Comparison of ENCODE assay signal across 9 cellular contexts in genomic region chr1:180230416-180230790, GRCh38. TPM values are rescaled to one million over a fixed set of nuclear protein-coding genes. Genes with fewer than 3 reads are reported as not detected.
A peak's percentile ranks its signal among the peaks of the same experiment; 100 is the strongest.
DNase-seq lines count a peak whose midpoint lies in the region; ATAC-seq, FAIRE-seq and TF ChIP-seq lines count a peak whose summit lies in the region.
"Had no signal": no experiment of that assay in that cellular context is flagged by ENCODE, and none has a peak within 500 bp of the region (broad histone marks: within the 10 kb centered on the region; RNA-seq: fewer than 3 reads in every experiment).

No MANE protein-coding gene starts in this region.

- TF ChIP-seq CTCF in heart right ventricle (IDR thresholded peaks at IDR 0.05) (no peak), kidney (IDR thresholded peaks at IDR 0.05; ENCODE audit: borderline replicate concordance, extremely low read depth, insufficient read depth) (no peak), tibial nerve (IDR thresholded peaks at IDR 0.05) (no peak)

- ATAC-seq in heart right ventricle (no peak), Right ventricle myocardium inferior (no peak)

- H3K9ac ChIP-seq in kidney (ENCODE audit: low read length in 2 of 2), result no peak overlapping the region

- H3K4me1 ChIP-seq in heart right ventricle (peaks cover 16 to 63% (median 52%) of the 10 kb centered on the region in 9 donors), kidney (ENCODE audit: control insufficient read depth in 1 of 2, insufficient read depth in 1 of 2, low read depth in 1 of 2, low read length in 2 of 2) (peaks cover 13 to 37% of the 10 kb centered on the region in 2 donors), tibial nerve (peaks cover 0 to 67% (median 48%) of the 10 kb centered on the region in 4 donors)

- TF ChIP-seq POLR2A in tibial nerve (IDR thresholded peaks at IDR 0.05), result no peak

- H3K4me3 ChIP-seq in heart right ventricle (peak overlapping the region; percentile 44 to 61 (median 58)), kidney (ENCODE audit: low read length in 2 of 2) (peak overlapping the region; percentile 39 to 55), tibial nerve (peak overlapping the region; percentile 21 to 56 (median 46))

- H3K9me3 ChIP-seq in heart right ventricle, result no peaks in the 10 kb centered on the region
- H3K9me3 ChIP-seq in kidney (ENCODE audit: control insufficient read depth in 1 of 2, low read length in 2 of 2), result no peaks in the 10 kb centered on the region
- H3K9me3 ChIP-seq in tibial nerve, result no peaks in the 10 kb centered on the region

- DNase-seq in heart right ventricle (no peak), Right ventricle myocardium inferior (ENCODE audit: missing footprints) (no peak), kidney (no peak), tibial nerve (ENCODE audit: low spot score in 2 of 2) (no peak), SHP77 (lab: John Stamatoyannopoulos, UW) (no peak), cerebellum (ENCODE audit: low spot score) (no peak), GM19238 (ENCODE audit: insufficient read length, low spot score) (no peak)
- DNase-seq in activated T-cell treated with anti-CD3 and anti-CD28 coated beads, Interleukin-2, amount 50 U/mL, for 48 hours, result peak; percentile 50 to 55

- no peak overlapping the region for H3K27ac ChIP-seq in heart right ventricle
- H3K27ac ChIP-seq in kidney (ENCODE audit: low read depth in 2 of 2, low read length in 2 of 2), result no peak overlapping the region
- H3K27ac ChIP-seq in tibial nerve, result no peak overlapping the region

- H3K27me3 ChIP-seq in heart right ventricle (peaks cover 53 to 100% (median 99%) of the 10 kb centered on the region in 7 donors), tibial nerve (peaks cover 5 to 97% of the 10 kb centered on the region in 2 donors)

- no peak for FAIRE-seq in kidney (lab: Jason Lieb, UNC)
- FAIRE-seq: GM18507 had no signal

- 1% methylated on average over 28 of the region's 28 CpGs for WGBS in heart right ventricle, 2 donors
- 0 to 1% methylated on average over 13 to 23 of the region's 28 CpGs for WGBS in tibial nerve, 2 donors

- intact Hi-C loops in heart right ventricle (cut with DNase I), result no loop called here
- intact Hi-C loops in Right ventricle myocardium inferior (cut with DNase I), result no loop called here
- intact Hi-C loops in kidney (cut with DNase I), result no loop called here

- H3K36me3 ChIP-seq in heart right ventricle, result no peaks in the 10 kb centered on the region
- H3K36me3 ChIP-seq in kidney (ENCODE audit: control insufficient read depth in 1 of 2, insufficient read depth in 2 of 2, low read length in 2 of 2), result no peaks in the 10 kb centered on the region
- no peaks in the 10 kb centered on the region for H3K36me3 ChIP-seq in tibial nerve

- no peak for TF ChIP-seq EP300 in tibial nerve (IDR thresholded peaks at IDR 0.05)

RNA-seq across cellular contexts. Expression of gene LHX4, which starts 0.3 kb away (rescaled TPM):
- total RNA-seq in heart right ventricle, result not detected
- under 1 TPM in 1 of 2 donors, not detected in 1; under 0.01 TPM for polyA plus RNA-seq in heart right ventricle
- not detected for total RNA-seq in Right ventricle myocardium inferior
- not detected for total RNA-seq in kidney
- polyA plus RNA-seq in kidney (ENCODE audit: insufficient read depth, low read depth, low replicate concordance), result 0.37 TPM
- not detected for total RNA-seq in tibial nerve
- total RNA-seq in cerebellum, result 0.91 TPM

Comparison
In these comparisons a context has a peak if more than half of its experiments do, and no peak if none do; other contexts are left out.
1. DNase-seq: peak in activated T-cell treated with anti-CD3 and anti-CD28 coated beads, Interleukin-2, amount 50 U/mL, for 48 hours (2 of 2); none in heart right ventricle (0 of 2), Right ventricle myocardium inferior (single experiment), kidney (single experiment), tibial nerve (0 of 2), SHP77 (0 of 2), cerebellum (single experiment) and GM19238 (single experiment).
2. Peak in every context shown above with its lines, with median percentiles within 50 percentile points of each other: H3K4me3 ChIP-seq.